In the genomic region with DNA sequence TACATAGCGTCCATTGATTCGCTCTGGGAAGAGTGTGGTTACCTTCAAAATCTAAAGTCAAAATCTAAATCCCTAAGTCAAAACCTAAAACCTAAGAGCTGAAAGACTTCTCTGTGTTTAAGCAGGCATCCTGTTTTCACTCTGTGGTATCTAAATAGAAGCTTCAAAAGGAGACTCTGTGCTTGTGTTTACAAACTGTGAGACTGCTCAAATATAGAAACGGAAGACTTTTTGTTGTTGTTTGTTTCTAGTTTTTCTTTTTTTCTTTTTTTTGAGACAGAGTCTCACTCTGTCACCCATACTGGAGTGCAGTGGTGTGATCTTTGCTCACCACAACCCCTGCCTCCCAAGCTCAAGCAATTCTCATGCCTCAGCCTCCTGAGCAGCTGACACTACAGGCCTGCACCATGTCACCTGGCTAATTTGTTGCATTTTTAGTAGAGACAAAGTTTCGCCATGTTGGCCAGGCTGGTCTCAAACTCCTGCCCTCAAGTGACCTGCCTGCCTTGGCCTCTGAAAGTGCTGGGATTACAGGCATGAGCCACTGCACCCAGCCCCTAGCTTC, we compare ENCODE assay signal across 1 cellular context.
A peak's percentile ranks its signal among the peaks of the same experiment; 100 is the strongest.
TF ChIP-seq lines count a peak whose summit lies in the region.

No MANE protein-coding gene starts in this region.

TF ChIP-seq in HepG2, 621 proteins besides CTCF, POLR2A, EP300 and RAD21 (continued from another document and continues in another):
- TF ChIP-seq, protein P1, sequence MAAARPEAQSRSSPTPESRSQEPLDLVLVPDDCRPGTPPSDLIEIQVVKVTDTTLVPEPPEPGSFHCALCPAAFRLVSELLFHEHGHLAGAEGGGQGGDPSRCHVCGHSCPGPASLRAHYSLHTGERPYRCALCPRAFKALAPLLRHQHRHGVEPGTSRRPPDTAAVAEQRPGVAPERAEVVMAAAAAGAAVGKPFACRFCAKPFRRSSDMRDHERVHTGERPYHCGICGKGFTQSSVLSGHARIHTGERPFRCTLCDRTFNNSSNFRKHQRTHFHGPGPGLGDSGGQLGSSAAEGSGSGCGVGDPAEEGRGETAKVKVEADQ (CRISPR knock-in tag; IDR thresholded peaks at IDR 0.05; ENCODE audit: borderline replicate concordance) = no peak
- TF ChIP-seq TBL1XR1 (IDR thresholded peaks at IDR 0.05; ENCODE audit: borderline replicate concordance, low read length, partially characterized antibody) (no peak), BCL6 (CRISPR knock-in tag; IDR thresholded peaks at IDR 0.05) (no peak), ZSCAN20 (CRISPR knock-in tag; IDR thresholded peaks at IDR 0.05; ENCODE audit: borderline replicate concordance) (no peak), ZNF557 (CRISPR knock-in tag; IDR thresholded peaks at IDR 0.05) (no peak), ZNF317 (CRISPR knock-in tag; IDR thresholded peaks at IDR 0.05) (no peak), MED8 (CRISPR knock-in tag; IDR thresholded peaks at IDR 0.05; ENCODE audit: insufficient replicate concordance) (no peak), ZNF468 (CRISPR knock-in tag; IDR thresholded peaks at IDR 0.05) (no peak), KAT8 (CRISPR knock-in tag; IDR thresholded peaks at IDR 0.05) (no peak), XBP1 (CRISPR knock-in tag; IDR thresholded peaks at IDR 0.05) (no peak), JDP2 (CRISPR knock-in tag; IDR thresholded peaks at IDR 0.05; ENCODE audit: borderline replicate concordance) (no peak), ZNF850 (CRISPR knock-in tag; conservative IDR thresholded peaks at IDR 0.05) (no peak), AKAP8 (CRISPR knock-in tag; IDR thresholded peaks at IDR 0.05) (no peak), ZNF335 (CRISPR knock-in tag; IDR thresholded peaks at IDR 0.05) (no peak), KDM5A (IDR thresholded peaks at IDR 0.05; ENCODE audit: borderline replicate concordance, low read length) (no peak), SAFB2 (CRISPR knock-in tag; IDR thresholded peaks at IDR 0.05; ENCODE audit: borderline replicate concordance, low read depth) (no peak), ZNF562 (CRISPR knock-in tag; IDR thresholded peaks at IDR 0.05; ENCODE audit: borderline replicate concordance) (no peak), FOXO1 (CRISPR knock-in tag; IDR thresholded peaks at IDR 0.05) (no peak), RFX3 (CRISPR knock-in tag; IDR thresholded peaks at IDR 0.05) (no peak), HCFC1 (IDR thresholded peaks at IDR 0.05; ENCODE audit: low read depth, low read length) (no peak), KDM4B (CRISPR knock-in tag; IDR thresholded peaks at IDR 0.05) (no peak), GATAD1 (CRISPR knock-in tag; IDR thresholded peaks at IDR 0.05) (no peak), AGO2 (optimal IDR thresholded peaks at IDR 0.05; ENCODE audit: low read depth, low read length) (no peak), HNF4G (IDR thresholded peaks at IDR 0.05; ENCODE audit: borderline replicate concordance, low read depth, low read length) (no peak), HNF4G (CRISPR knock-in tag; IDR thresholded peaks at IDR 0.05; ENCODE audit: borderline replicate concordance, low read depth) (no peak), HMG20A (CRISPR knock-in tag; IDR thresholded peaks at IDR 0.05; ENCODE audit: borderline replicate concordance) (peak; percentile 19; the same call in 1 of the 2 replicates)
- TF ChIP-seq, protein P2, sequence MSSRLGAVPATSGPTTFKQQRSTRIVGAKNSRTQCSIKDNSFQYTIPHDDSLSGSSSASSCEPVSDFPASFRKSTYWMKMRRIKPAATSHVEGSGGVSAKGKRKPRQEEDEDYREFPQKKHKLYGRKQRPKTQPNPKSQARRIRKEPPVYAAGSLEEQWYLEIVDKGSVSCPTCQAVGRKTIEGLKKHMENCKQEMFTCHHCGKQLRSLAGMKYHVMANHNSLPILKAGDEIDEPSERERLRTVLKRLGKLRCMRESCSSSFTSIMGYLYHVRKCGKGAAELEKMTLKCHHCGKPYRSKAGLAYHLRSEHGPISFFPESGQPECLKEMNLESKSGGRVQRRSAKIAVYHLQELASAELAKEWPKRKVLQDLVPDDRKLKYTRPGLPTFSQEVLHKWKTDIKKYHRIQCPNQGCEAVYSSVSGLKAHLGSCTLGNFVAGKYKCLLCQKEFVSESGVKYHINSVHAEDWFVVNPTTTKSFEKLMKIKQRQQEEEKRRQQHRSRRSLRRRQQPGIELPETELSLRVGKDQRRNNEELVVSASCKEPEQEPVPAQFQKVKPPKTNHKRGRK (CRISPR knock-in tag; IDR thresholded peaks at IDR 0.05) = no peak
- TF ChIP-seq, protein P3, sequence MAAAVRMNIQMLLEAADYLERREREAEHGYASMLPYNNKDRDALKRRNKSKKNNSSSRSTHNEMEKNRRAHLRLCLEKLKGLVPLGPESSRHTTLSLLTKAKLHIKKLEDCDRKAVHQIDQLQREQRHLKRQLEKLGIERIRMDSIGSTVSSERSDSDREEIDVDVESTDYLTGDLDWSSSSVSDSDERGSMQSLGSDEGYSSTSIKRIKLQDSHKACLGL (CRISPR knock-in tag; IDR thresholded peaks at IDR 0.05) = no peak
- TF ChIP-seq, protein P4, sequence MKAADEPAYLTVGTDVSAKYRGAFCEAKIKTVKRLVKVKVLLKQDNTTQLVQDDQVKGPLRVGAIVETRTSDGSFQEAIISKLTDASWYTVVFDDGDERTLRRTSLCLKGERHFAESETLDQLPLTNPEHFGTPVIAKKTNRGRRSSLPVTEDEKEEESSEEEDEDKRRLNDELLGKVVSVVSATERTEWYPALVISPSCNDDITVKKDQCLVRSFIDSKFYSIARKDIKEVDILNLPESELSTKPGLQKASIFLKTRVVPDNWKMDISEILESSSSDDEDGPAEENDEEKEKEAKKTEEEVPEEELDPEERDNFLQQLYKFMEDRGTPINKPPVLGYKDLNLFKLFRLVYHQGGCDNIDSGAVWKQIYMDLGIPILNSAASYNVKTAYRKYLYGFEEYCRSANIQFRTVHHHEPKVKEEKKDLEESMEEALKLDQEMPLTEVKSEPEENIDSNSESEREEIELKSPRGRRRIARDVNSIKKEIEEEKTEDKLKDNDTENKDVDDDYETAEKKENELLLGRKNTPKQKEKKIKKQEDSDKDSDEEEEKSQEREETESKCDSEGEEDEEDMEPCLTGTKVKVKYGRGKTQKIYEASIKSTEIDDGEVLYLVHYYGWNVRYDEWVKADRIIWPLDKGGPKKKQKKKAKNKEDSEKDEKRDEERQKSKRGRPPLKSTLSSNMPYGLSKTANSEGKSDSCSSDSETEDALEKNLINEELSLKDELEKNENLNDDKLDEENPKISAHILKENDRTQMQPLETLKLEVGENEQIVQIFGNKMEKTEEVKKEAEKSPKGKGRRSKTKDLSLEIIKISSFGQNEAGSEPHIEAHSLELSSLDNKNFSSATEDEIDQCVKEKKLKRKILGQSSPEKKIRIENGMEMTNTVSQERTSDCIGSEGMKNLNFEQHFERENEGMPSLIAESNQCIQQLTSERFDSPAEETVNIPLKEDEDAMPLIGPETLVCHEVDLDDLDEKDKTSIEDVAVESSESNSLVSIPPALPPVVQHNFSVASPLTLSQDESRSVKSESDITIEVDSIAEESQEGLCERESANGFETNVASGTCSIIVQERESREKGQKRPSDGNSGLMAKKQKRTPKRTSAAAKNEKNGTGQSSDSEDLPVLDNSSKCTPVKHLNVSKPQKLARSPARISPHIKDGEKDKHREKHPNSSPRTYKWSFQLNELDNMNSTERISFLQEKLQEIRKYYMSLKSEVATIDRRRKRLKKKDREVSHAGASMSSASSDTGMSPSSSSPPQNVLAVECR (CRISPR knock-in tag; IDR thresholded peaks at IDR 0.05; ENCODE audit: borderline replicate concordance) = no peak; the same call in 1 of the 2 replicates
- TF ChIP-seq, protein P5, sequence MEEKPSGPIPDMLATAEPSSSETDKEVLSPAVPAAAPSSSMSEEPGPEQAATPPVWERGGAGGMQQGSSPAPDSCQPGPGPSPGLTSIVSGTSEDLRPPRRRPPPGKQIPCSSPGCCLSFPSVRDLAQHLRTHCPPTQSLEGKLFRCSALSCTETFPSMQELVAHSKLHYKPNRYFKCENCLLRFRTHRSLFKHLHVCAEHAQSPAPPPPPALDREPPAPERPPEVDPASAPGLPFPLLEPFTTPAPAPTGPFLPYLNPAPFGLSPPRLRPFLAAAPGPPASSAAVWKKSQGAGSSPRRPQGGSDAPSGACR (CRISPR knock-in tag; IDR thresholded peaks at IDR 0.05) = no peak
- TF ChIP-seq, protein P6, sequence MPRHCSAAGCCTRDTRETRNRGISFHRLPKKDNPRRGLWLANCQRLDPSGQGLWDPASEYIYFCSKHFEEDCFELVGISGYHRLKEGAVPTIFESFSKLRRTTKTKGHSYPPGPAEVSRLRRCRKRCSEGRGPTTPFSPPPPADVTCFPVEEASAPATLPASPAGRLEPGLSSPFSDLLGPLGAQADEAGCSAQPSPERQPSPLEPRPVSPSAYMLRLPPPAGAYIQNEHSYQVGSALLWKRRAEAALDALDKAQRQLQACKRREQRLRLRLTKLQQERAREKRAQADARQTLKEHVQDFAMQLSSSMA (CRISPR knock-in tag; IDR thresholded peaks at IDR 0.05) = no peak
- TF ChIP-seq, protein P7, sequence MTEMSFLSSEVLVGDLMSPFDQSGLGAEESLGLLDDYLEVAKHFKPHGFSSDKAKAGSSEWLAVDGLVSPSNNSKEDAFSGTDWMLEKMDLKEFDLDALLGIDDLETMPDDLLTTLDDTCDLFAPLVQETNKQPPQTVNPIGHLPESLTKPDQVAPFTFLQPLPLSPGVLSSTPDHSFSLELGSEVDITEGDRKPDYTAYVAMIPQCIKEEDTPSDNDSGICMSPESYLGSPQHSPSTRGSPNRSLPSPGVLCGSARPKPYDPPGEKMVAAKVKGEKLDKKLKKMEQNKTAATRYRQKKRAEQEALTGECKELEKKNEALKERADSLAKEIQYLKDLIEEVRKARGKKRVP (CRISPR knock-in tag; IDR thresholded peaks at IDR 0.05) = no peak
- TF ChIP-seq, protein P8, sequence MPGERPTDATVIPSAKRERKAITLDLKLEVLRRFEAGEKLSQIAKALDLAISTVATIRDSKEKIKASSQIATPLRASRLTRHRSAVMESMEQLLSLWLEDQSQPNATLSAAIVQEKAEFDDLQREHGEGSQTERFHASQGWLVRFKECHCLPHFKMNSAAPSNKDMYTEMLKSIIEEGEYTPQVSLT (CRISPR knock-in tag; IDR thresholded peaks at IDR 0.05; ENCODE audit: borderline replicate concordance, low read depth) = no peak
- TF ChIP-seq, protein P9, sequence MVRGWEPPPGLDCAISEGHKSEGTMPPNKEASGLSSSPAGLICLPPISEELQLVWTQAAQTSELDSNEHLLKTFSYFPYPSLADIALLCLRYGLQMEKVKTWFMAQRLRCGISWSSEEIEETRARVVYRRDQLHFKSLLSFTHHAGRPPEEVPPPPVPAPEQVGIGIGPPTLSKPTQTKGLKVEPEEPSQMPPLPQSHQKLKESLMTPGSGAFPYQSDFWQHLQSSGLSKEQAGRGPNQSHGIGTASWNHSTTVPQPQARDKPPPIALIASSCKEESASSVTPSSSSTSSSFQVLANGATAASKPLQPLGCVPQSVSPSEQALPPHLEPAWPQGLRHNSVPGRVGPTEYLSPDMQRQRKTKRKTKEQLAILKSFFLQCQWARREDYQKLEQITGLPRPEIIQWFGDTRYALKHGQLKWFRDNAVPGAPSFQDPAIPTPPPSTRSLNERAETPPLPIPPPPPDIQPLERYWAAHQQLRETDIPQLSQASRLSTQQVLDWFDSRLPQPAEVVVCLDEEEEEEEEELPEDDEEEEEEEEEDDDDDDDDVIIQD (CRISPR knock-in tag; IDR thresholded peaks at IDR 0.05; ENCODE audit: low read depth) = peak; percentile 18; the same call in 1 of the 2 replicates
- TF ChIP-seq, protein P10, sequence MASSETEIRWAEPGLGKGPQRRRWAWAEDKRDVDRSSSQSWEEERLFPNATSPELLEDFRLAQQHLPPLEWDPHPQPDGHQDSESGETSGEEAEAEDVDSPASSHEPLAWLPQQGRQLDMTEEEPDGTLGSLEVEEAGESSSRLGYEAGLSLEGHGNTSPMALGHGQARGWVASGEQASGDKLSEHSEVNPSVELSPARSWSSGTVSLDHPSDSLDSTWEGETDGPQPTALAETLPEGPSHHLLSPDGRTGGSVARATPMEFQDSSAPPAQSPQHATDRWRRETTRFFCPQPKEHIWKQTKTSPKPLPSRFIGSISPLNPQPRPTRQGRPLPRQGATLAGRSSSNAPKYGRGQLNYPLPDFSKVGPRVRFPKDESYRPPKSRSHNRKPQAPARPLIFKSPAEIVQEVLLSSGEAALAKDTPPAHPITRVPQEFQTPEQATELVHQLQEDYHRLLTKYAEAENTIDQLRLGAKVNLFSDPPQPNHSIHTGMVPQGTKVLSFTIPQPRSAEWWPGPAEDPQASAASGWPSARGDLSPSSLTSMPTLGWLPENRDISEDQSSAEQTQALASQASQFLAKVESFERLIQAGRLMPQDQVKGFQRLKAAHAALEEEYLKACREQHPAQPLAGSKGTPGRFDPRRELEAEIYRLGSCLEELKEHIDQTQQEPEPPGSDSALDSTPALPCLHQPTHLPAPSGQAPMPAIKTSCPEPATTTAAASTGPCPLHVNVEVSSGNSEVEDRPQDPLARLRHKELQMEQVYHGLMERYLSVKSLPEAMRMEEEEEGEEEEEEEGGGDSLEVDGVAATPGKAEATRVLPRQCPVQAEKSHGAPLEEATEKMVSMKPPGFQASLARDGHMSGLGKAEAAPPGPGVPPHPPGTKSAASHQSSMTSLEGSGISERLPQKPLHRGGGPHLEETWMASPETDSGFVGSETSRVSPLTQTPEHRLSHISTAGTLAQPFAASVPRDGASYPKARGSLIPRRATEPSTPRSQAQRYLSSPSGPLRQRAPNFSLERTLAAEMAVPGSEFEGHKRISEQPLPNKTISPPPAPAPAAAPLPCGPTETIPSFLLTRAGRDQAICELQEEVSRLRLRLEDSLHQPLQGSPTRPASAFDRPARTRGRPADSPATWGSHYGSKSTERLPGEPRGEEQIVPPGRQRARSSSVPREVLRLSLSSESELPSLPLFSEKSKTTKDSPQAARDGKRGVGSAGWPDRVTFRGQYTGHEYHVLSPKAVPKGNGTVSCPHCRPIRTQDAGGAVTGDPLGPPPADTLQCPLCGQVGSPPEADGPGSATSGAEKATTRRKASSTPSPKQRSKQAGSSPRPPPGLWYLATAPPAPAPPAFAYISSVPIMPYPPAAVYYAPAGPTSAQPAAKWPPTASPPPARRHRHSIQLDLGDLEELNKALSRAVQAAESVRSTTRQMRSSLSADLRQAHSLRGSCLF (CRISPR knock-in tag; IDR thresholded peaks at IDR 0.05; ENCODE audit: borderline replicate concordance) = no peak
- TF ChIP-seq, protein P11, sequence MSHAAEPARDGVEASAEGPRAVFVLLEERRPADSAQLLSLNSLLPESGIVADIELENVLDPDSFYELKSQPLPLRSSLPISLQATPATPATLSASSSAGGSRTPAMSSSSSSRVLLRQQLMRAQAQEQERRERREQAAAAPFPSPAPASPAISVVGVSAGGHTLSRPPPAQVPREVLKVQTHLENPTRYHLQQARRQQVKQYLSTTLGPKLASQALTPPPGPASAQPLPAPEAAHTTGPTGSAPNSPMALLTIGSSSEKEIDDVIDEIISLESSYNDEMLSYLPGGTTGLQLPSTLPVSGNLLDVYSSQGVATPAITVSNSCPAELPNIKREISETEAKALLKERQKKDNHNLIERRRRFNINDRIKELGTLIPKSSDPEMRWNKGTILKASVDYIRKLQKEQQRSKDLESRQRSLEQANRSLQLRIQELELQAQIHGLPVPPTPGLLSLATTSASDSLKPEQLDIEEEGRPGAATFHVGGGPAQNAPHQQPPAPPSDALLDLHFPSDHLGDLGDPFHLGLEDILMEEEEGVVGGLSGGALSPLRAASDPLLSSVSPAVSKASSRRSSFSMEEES (CRISPR knock-in tag; IDR thresholded peaks at IDR 0.05) = no peak
- TF ChIP-seq, protein P12, sequence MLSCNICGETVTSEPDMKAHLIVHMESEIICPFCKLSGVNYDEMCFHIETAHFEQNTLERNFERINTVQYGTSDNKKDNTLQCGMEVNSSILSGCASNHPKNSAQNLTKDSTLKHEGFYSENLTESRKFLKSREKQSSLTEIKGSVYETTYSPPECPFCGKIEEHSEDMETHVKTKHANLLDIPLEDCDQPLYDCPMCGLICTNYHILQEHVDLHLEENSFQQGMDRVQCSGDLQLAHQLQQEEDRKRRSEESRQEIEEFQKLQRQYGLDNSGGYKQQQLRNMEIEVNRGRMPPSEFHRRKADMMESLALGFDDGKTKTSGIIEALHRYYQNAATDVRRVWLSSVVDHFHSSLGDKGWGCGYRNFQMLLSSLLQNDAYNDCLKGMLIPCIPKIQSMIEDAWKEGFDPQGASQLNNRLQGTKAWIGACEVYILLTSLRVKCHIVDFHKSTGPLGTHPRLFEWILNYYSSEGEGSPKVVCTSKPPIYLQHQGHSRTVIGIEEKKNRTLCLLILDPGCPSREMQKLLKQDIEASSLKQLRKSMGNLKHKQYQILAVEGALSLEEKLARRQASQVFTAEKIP (CRISPR knock-in tag; IDR thresholded peaks at IDR 0.05; ENCODE audit: borderline replicate concordance) = no peak
